Comparison of ENCODE assay signal across 1 cellular context in the genomic region with DNA sequence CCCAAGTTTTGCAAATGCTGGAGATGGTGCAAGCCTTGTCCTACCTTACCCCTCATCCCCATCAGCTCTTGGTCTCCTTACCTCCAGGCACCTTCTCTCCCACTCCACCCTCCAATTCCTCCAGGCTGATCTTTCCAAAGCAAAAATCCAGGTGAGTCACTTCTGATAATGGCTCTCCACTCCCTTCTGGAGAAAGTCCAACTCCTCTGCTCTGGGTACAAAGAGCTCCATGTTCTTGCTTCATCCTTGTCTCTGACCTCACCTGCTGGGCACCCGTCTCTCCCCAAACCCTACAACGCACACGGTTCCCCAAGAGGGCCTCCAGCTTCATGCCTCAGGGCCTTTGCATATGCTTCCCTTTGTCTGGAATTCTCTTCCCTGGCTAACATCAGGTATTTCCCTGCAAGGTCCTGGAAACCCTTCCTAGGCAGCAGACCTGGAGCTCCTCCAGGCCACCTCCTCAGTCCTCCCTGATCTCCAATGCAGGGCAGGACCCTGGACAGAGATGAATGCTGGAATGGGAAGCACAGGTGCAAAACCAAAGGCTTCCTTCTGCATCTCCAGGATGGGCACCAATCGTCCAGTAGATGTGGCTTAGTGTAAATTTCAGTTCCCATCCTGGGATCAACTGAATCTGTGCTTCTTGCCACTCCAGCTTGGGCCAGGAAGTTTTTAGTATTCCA.
TF ChIP-seq lines count a peak whose summit lies in the region.

No MANE protein-coding gene starts in this region.

TF ChIP-seq in HEK293, 187 proteins besides CTCF, POLR2A, EP300 and RAD21 (continued from another document):
- TF ChIP-seq, protein P1, sequence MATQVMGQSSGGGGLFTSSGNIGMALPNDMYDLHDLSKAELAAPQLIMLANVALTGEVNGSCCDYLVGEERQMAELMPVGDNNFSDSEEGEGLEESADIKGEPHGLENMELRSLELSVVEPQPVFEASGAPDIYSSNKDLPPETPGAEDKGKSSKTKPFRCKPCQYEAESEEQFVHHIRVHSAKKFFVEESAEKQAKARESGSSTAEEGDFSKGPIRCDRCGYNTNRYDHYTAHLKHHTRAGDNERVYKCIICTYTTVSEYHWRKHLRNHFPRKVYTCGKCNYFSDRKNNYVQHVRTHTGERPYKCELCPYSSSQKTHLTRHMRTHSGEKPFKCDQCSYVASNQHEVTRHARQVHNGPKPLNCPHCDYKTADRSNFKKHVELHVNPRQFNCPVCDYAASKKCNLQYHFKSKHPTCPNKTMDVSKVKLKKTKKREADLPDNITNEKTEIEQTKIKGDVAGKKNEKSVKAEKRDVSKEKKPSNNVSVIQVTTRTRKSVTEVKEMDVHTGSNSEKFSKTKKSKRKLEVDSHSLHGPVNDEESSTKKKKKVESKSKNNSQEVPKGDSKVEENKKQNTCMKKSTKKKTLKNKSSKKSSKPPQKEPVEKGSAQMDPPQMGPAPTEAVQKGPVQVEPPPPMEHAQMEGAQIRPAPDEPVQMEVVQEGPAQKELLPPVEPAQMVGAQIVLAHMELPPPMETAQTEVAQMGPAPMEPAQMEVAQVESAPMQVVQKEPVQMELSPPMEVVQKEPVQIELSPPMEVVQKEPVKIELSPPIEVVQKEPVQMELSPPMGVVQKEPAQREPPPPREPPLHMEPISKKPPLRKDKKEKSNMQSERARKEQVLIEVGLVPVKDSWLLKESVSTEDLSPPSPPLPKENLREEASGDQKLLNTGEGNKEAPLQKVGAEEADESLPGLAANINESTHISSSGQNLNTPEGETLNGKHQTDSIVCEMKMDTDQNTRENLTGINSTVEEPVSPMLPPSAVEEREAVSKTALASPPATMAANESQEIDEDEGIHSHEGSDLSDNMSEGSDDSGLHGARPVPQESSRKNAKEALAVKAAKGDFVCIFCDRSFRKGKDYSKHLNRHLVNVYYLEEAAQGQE (tag by site-specific recombination; IDR thresholded peaks at IDR 0.05): peak; percentile 85
- TF ChIP-seq ZNF596 (tag by site-specific recombination; IDR thresholded peaks at IDR 0.05) (no peak), ZNF10 (tag by site-specific recombination; IDR thresholded peaks at IDR 0.05) (no peak), ZNF623 (tag by site-specific recombination; IDR thresholded peaks at IDR 0.05) (peak; percentile 89), SP7 (tag by site-specific recombination; IDR thresholded peaks at IDR 0.05) (no peak), SALL2 (tag by site-specific recombination; IDR thresholded peaks at IDR 0.05; ENCODE audit: borderline replicate concordance) (no peak), TCF7L2 (IDR thresholded peaks at IDR 0.05; ENCODE audit: borderline replicate concordance, low read depth, low read length) (no peak), ZNF830 (tag by site-specific recombination; IDR thresholded peaks at IDR 0.05; ENCODE audit: low read depth) (no peak)
- TF ChIP-seq, protein P2, sequence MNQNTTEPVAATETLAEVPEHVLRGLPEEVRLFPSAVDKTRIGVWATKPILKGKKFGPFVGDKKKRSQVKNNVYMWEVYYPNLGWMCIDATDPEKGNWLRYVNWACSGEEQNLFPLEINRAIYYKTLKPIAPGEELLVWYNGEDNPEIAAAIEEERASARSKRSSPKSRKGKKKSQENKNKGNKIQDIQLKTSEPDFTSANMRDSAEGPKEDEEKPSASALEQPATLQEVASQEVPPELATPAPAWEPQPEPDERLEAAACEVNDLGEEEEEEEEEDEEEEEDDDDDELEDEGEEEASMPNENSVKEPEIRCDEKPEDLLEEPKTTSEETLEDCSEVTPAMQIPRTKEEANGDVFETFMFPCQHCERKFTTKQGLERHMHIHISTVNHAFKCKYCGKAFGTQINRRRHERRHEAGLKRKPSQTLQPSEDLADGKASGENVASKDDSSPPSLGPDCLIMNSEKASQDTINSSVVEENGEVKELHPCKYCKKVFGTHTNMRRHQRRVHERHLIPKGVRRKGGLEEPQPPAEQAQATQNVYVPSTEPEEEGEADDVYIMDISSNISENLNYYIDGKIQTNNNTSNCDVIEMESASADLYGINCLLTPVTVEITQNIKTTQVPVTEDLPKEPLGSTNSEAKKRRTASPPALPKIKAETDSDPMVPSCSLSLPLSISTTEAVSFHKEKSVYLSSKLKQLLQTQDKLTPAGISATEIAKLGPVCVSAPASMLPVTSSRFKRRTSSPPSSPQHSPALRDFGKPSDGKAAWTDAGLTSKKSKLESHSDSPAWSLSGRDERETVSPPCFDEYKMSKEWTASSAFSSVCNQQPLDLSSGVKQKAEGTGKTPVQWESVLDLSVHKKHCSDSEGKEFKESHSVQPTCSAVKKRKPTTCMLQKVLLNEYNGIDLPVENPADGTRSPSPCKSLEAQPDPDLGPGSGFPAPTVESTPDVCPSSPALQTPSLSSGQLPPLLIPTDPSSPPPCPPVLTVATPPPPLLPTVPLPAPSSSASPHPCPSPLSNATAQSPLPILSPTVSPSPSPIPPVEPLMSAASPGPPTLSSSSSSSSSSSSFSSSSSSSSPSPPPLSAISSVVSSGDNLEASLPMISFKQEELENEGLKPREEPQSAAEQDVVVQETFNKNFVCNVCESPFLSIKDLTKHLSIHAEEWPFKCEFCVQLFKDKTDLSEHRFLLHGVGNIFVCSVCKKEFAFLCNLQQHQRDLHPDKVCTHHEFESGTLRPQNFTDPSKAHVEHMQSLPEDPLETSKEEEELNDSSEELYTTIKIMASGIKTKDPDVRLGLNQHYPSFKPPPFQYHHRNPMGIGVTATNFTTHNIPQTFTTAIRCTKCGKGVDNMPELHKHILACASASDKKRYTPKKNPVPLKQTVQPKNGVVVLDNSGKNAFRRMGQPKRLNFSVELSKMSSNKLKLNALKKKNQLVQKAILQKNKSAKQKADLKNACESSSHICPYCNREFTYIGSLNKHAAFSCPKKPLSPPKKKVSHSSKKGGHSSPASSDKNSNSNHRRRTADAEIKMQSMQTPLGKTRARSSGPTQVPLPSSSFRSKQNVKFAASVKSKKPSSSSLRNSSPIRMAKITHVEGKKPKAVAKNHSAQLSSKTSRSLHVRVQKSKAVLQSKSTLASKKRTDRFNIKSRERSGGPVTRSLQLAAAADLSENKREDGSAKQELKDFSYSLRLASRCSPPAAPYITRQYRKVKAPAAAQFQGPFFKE (tag by site-specific recombination; IDR thresholded peaks at IDR 0.05; ENCODE audit: borderline replicate concordance): no peak
- TF ChIP-seq, protein P3, sequence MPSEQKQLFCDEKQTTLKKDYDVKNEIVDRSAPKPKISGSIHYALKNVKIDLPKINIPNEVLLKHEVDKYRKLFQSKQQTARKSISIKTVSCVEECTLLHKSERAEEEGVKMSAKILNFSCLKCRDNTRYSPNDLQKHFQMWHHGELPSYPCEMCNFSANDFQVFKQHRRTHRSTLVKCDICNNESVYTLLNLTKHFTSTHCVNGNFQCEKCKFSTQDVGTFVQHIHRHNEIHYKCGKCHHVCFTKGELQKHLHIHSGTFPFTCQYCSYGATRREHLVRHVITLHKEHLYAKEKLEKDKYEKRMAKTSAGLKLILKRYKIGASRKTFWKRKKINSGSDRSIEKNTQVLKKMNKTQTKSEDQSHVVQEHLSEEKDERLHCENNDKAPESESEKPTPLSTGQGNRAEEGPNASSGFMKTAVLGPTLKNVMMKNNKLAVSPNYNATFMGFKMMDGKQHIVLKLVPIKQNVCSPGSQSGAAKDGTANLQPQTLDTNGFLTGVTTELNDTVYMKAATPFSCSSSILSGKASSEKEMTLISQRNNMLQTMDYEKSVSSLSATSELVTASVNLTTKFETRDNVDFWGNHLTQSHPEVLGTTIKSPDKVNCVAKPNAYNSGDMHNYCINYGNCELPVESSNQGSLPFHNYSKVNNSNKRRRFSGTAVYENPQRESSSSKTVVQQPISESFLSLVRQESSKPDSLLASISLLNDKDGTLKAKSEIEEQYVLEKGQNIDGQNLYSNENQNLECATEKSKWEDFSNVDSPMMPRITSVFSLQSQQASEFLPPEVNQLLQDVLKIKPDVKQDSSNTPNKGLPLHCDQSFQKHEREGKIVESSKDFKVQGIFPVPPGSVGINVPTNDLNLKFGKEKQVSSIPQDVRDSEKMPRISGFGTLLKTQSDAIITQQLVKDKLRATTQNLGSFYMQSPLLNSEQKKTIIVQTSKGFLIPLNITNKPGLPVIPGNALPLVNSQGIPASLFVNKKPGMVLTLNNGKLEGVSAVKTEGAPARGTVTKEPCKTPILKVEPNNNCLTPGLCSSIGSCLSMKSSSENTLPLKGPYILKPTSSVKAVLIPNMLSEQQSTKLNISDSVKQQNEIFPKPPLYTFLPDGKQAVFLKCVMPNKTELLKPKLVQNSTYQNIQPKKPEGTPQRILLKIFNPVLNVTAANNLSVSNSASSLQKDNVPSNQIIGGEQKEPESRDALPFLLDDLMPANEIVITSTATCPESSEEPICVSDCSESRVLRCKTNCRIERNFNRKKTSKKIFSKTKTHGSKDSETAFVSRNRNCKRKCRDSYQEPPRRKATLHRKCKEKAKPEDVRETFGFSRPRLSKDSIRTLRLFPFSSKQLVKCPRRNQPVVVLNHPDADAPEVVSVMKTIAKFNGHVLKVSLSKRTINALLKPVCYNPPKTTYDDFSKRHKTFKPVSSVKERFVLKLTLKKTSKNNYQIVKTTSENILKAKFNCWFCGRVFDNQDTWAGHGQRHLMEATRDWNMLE (tag by site-specific recombination; conservative IDR thresholded peaks at IDR 0.05; ENCODE audit: low read depth): no peak
